Comparison of ENCODE assay signal across 13 cellular contexts in the genomic region with DNA sequence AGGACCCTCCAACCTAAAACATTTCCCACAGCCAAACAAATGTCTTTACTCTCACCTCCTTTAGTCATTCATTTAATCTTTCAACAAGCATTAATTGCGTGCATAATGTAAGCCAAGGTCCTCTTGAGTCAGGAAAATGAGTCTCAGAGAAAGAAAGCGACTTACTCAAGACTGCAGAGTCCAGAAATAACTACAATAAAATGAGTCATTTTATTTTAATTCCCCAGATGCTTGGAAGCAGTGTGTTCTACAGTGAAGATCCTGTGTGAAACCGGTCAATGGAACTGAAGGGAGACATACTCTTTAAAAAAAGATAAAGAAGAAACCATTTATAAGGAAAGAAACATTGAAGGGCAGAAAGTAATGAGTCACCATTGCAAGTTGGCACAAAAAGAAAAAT.
A peak's percentile ranks its signal among the peaks of the same experiment; 100 is the strongest.
DNase-seq lines count a peak whose midpoint lies in the region; TF ChIP-seq lines count a peak whose summit lies in the region.
"Had no signal": no experiment of that assay in that cellular context is flagged by ENCODE, and none has a peak within 500 bp of the region (broad histone marks: within the 10 kb centered on the region; RNA-seq: fewer than 3 reads in every experiment).

No MANE protein-coding gene starts in this region.

- H3K4me3 ChIP-seq in fibroblast of the aortic adventitia (ENCODE audit: low read depth, low read length): no peak overlapping the region
- H3K4me3 ChIP-seq: Peyer's patch had no signal

- TF ChIP-seq CTCF in fibroblast of the aortic adventitia (IDR thresholded peaks at IDR 0.05; ENCODE audit: insufficient read depth, low read length): no peak

- DNase-seq in AG20443 (ENCODE audit: low spot score): peak; percentile 43
- DNase-seq in GM04503 (ENCODE audit: low read depth): peak; percentile 16
- peak; percentile 1 for DNase-seq in fibroblast of the aortic adventitia (ENCODE audit: low read depth)
- peak; percentile 40 for DNase-seq in stromal cell of bone marrow (ENCODE audit: low read depth)
- DNase-seq in SKM-1 (lab: John Stamatoyannopoulos, UW; ENCODE audit: unreplicated experiment): no peak
- no peak for DNase-seq in NCI-H1694 treated with DMSO at 0.1 percent for 48 hours (lab: John Stamatoyannopoulos, UW)
- no peak for DNase-seq in Ammon's horn (ENCODE audit: low spot score)
- DNase-seq: DMS53, NCI-H1048, NCI-H146, NCI-H510A, Peyer's patch, SHP77 had no signal

Comparison
In these comparisons a context has a peak if more than half of its experiments do, and no peak if none do; other contexts are left out.
1. DNase-seq: peak in AG20443 (single experiment), GM04503 (single experiment), fibroblast of the aortic adventitia (single experiment) and stromal cell of bone marrow (single experiment); none in SKM-1 (single experiment), NCI-H1694 treated with DMSO at 0.1 percent for 48 hours (single experiment) and Ammon's horn (single experiment).